Comparison of ENCODE assay signal across 18 cellular contexts in genomic region chrX:18573556-18573955, GRCh38.
DNase-seq lines count a peak whose midpoint lies in the region; ATAC-seq and TF ChIP-seq lines count a peak whose summit lies in the region.
"Had no signal": no experiment of that assay in that cellular context is flagged by ENCODE, and none has a peak within 500 bp of the region (broad histone marks: within the 10 kb centered on the region; RNA-seq: fewer than 3 reads in every experiment).

No MANE protein-coding gene starts in this region.

- H3K27ac Mint-ChIP-seq in progenitor cell of endocrine pancreas, result peak overlapping the region; percentile 26
- H3K27ac Mint-ChIP-seq: B cell; CD8-positive, alpha-beta T cell; GM23338 had no signal

- H3K9me3 Mint-ChIP-seq in progenitor cell of endocrine pancreas (ENCODE audit: low read depth), result peaks cover 7% of the 10 kb centered on the region
- H3K9me3 Mint-ChIP-seq: CD8-positive, alpha-beta T cell; GM23338 had no signal

- H3K4me1 Mint-ChIP-seq in progenitor cell of endocrine pancreas (ENCODE audit: low read depth), result peaks cover 8% of the 10 kb centered on the region
- H3K4me1 Mint-ChIP-seq: B cell had no signal

- H3K9me3 ChIP-seq in WERI-Rb-1 (ENCODE audit: severe bottlenecking), result no peaks in the 10 kb centered on the region
- H3K9me3 ChIP-seq in heart right ventricle, result no peaks in the 10 kb centered on the region
- H3K9me3 ChIP-seq in suprapubic skin, result no peaks in the 10 kb centered on the region

- H3K4me3 ChIP-seq in WERI-Rb-1 (ENCODE audit: low read depth, low read length) (no peak overlapping the region), heart right ventricle (no peak overlapping the region), suprapubic skin (no peak overlapping the region)
- H3K4me3 ChIP-seq: BLaER1 treated with 17β-estradiol and CSF1 and Interleukin-3, amounts not matched to agents 10 nM and 100 nM; GM23338 had no signal

- H3K27me3 Mint-ChIP-seq in progenitor cell of endocrine pancreas, result no peaks in the 10 kb centered on the region
- H3K27me3 Mint-ChIP-seq: B cell had no signal

- no peak overlapping the region for H3K4me3 Mint-ChIP-seq in progenitor cell of endocrine pancreas (ENCODE audit: low read depth)
- H3K4me3 Mint-ChIP-seq: B cell; CD8-positive, alpha-beta T cell; GM23338 had no signal

- H3K4me1 ChIP-seq in heart right ventricle (peaks cover 0 to 13% (median 0%) of the 10 kb centered on the region in 9 donors), suprapubic skin (no peaks in the 10 kb centered on the region)
- H3K4me1 ChIP-seq: BLaER1 treated with 17β-estradiol and CSF1 and Interleukin-3, amounts not matched to agents 10 nM and 100 nM had no signal

- TF ChIP-seq POLR2A in suprapubic skin (IDR thresholded peaks at IDR 0.05), result no peak

- H3K27me3 ChIP-seq in WERI-Rb-1 (ENCODE audit: insufficient read depth, low read depth, severe bottlenecking) (no peaks in the 10 kb centered on the region), heart right ventricle (no peaks in the 10 kb centered on the region), suprapubic skin (no peaks in the 10 kb centered on the region)

- TF ChIP-seq CTCF in WERI-Rb-1 (IDR thresholded peaks at IDR 0.05; ENCODE audit: low read depth, low read length), result no peak
- TF ChIP-seq CTCF in heart right ventricle (IDR thresholded peaks at IDR 0.05), result no peak
- TF ChIP-seq CTCF in progenitor cell of endocrine pancreas (IDR thresholded peaks at IDR 0.05; ENCODE audit: unreplicated experiment), result no peak
- TF ChIP-seq CTCF in suprapubic skin (IDR thresholded peaks at IDR 0.05), result no peak

- 51 to 55% methylated on average over 3 of the region's 3 CpGs for WGBS in heart right ventricle, 2 donors
- 79% methylated on average over 3 of the region's 3 CpGs for WGBS in suprapubic skin

- intact Hi-C loops in Right ventricle myocardium superior (cut with DNase I) (no loop called here), left cardiac atrium (cut with DNase I) (no loop called here), heart right ventricle (cut with DNase I) (no loop called here)

- no peaks in the 10 kb centered on the region for H3K36me3 Mint-ChIP-seq in progenitor cell of endocrine pancreas (ENCODE audit: insufficient read depth)

- no peak for TF ChIP-seq EP300 in suprapubic skin (IDR thresholded peaks at IDR 0.05)

- no peak for DNase-seq in Right ventricle myocardium superior
- DNase-seq in left cardiac atrium, result no peak
- DNase-seq in WERI-Rb-1, result no peak
- DNase-seq in heart right ventricle, result no peak
- DNase-seq in progenitor cell of endocrine pancreas (ENCODE audit: low spot score, unreplicated experiment), result no peak
- DNase-seq in DMS153 (lab: John Stamatoyannopoulos, UW), result no peak
- DNase-seq in suprapubic skin (ENCODE audit: low spot score in 2 of 2), result no peak
- DNase-seq: 8988T; Calu3; CD8-positive, alpha-beta T cell; DMS 273 treated with DMSO at 0.1 percent for 48 hours; GDM1; HCEC 1CT; IMR-90 had no signal

- peak; percentile 83 for ATAC-seq in Right ventricle myocardium superior (ENCODE audit: poor library complexity)
- no peak for ATAC-seq in left cardiac atrium
- ATAC-seq in heart right ventricle, result peak; percentile 26 to 85 (median 53)
- ATAC-seq in HG02852 (IDR thresholded peaks at IDR 0.05; ENCODE audit: unreplicated experiment), result no peak
- ATAC-seq: CD8-positive, alpha-beta T cell; GM23338 had no signal

- H3K36me3 ChIP-seq in WERI-Rb-1 (peaks cover 67% of the 10 kb centered on the region), heart right ventricle (no peaks in the 10 kb centered on the region), suprapubic skin (no peaks in the 10 kb centered on the region)
- H3K36me3 ChIP-seq: BLaER1 treated with 17β-estradiol and CSF1 and Interleukin-3, amounts not matched to agents 10 nM and 100 nM had no signal

- H3K27ac ChIP-seq in WERI-Rb-1 (peak overlapping the region; percentile 55), heart right ventricle (peak overlapping the region in 2 of 10 donors; percentile 4 to 40), suprapubic skin (no peak overlapping the region)
- H3K27ac ChIP-seq: BLaER1 treated with 17β-estradiol and CSF1 and Interleukin-3, amounts not matched to agents 10 nM and 100 nM had no signal

Comparison
In these comparisons a context has a peak if more than half of its experiments do, and no peak if none do; other contexts are left out.
1. ATAC-seq: peak in Right ventricle myocardium superior (single experiment) and heart right ventricle (8 of 8); none in left cardiac atrium (0 of 2) and HG02852 (single experiment).